Comparison of ENCODE assay signal across 8 cellular contexts in the genomic region with DNA sequence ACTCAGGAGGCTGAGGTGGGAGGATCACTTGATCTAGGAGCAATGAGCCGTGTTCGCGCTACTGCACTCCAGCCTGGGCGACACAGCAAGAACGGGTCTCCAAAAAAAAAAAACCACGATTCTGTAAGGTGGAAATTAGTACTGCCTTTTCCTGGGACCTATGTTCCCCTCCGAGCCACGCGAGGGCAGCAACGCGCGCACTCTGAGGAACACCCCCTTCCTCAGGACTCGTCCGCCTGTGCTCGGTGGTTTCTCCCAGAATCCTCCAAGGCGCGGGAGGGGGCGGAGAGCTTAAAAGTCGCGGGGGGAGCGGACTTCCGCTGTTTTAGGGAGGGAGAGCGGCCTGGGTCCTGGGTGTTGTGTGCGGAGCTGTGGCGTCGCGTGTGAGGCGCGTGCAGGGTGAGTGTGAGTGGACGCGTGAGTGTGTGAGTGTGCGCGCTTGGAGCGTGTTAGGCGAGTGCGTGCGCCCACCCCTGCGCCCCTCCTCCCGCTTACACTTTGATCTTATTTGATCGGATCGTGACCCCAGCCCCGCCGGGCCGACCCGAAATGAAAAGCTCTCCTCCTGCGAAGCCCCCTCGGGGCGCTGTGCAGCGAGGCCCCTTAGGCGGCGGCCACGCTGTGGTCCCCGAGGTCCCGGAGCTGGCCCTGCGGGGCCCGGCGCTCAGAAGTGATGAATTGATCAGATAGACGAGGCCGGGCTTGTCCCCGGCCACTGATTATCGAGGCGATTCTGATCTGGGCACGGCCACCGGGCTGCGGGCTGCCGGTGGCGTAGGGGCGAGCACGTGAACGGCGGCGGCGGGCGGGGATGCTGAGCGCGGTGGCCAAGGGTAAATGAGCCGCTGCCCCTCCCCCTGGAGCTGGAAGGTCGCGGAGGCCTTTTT. TPM values are rescaled to one million over a fixed set of nuclear protein-coding genes. Genes with fewer than 3 reads are reported as not detected.
DNase-seq lines count a peak whose midpoint lies in the region; ATAC-seq and TF ChIP-seq lines count a peak whose summit lies in the region.

No MANE protein-coding gene starts in this region.

- intact Hi-C loops in heart right ventricle (cut with DNase I) = loop anchor here in 7 of 10 donors (1.0 to 10.0 kb wide), 9 partner anchors 10 to 295 kb away; a partner anchor contains a TSS
- intact Hi-C loops in posterior vena cava (cut with DNase I) = no loop called here

- H3K27ac ChIP-seq in adipose tissue (ENCODE audit: low read depth, low read length) = peak overlapping the region; percentile 80
- H3K27ac ChIP-seq in heart right ventricle = peak overlapping the region; percentile 94 to 100 (median 98)

- no peaks in the 10 kb centered on the region for H3K27me3 ChIP-seq in heart right ventricle

- TF ChIP-seq CTCF in GM12873 (IDR thresholded peaks at IDR 0.05; ENCODE audit: insufficient read depth, low read depth, low read length, missing control alignments) (peak; percentile 83), heart right ventricle (IDR thresholded peaks at IDR 0.05) (peak; percentile 76 to 96 (median 90))

- H3K4me3 ChIP-seq in heart right ventricle = peak overlapping the region; percentile 81 to 100 (median 96)

- peaks cover 0 to 31% (median 8%) of the 10 kb centered on the region in 9 donors for H3K36me3 ChIP-seq in heart right ventricle

- 0 to 1% (median 0%) methylated on average over 79 of the region's 79 CpGs for WGBS in adipose tissue, 3 donors
- WGBS in heart right ventricle, 2 donors = 0% methylated on average over 78 to 79 of the region's 79 CpGs

- DNase-seq in NCI-H1417 (lab: John Stamatoyannopoulos, UW) (peak; percentile 96 to 99 (median 97)), SW 1271 (lab: John Stamatoyannopoulos, UW) (peak; percentile 85 to 92), heart right ventricle (peak; percentile 96 to 98), posterior vena cava (ENCODE audit: low spot score) (peak; percentile 99), ureter (ENCODE audit: low spot score) (peak; percentile 99)

- ATAC-seq in HG02759 (IDR thresholded peaks at IDR 0.05; ENCODE audit: unreplicated experiment) (peak; percentile 90), heart right ventricle (peak; percentile 97 to 99 (median 99))

- H3K9me3 ChIP-seq in heart right ventricle = no peaks in the 10 kb centered on the region

- H3K4me1 ChIP-seq in heart right ventricle = peaks cover 0 to 39% (median 23%) of the 10 kb centered on the region in 9 donors

RNA-seq across cellular contexts. Expression of a gene that starts 9.6 kb away (rescaled TPM):
- 10 to 100 TPM; 15.4 to 25.5 (median 18.8) TPM for polyA plus RNA-seq in adipose tissue
- 10 to 100 TPM; 27.5 to 52.9 (median 41.2) TPM for total RNA-seq in heart right ventricle
- 10 to 100 TPM; 12.0 to 17.2 TPM for polyA plus RNA-seq in heart right ventricle
- 10 to 100 TPM; 33.6 to 33.9 TPM for total RNA-seq in posterior vena cava
- 55.1 TPM for total RNA-seq in ureter

RNA-seq across cellular contexts. Expression of a gene that starts 13.8 kb away (rescaled TPM):
- polyA plus RNA-seq in adipose tissue (10 to 100 TPM in 1 of 3 donors, 1 to 10 TPM in 1, under 1 TPM in 1; 0.79 to 71.0 (median 6.1) TPM), heart right ventricle (under 1 TPM; 0.06 to 0.07 TPM)
- total RNA-seq in heart right ventricle (under 1 TPM in 8 of 10 donors, not detected in 2; 0.18 to 0.54 (median 0.35) TPM), posterior vena cava (under 1 TPM; 0.38 to 0.56 TPM), ureter (0.75 TPM)

RNA-seq across cellular contexts. Expression of a gene that starts 24.3 kb away (rescaled TPM):
- polyA plus RNA-seq in adipose tissue (10 to 100 TPM; 12.8 to 51.7 (median 41.7) TPM), heart right ventricle (10 to 100 TPM; 18.4 to 42.4 TPM)
- total RNA-seq in heart right ventricle (10 to 100 TPM; 45.8 to 69.9 (median 59.0) TPM), posterior vena cava (10 to 100 TPM; 63.3 to 99.1 TPM), ureter (27.0 TPM)

RNA-seq across cellular contexts. Expression of a gene that starts 58.2 kb away (rescaled TPM):
- polyA plus RNA-seq in adipose tissue (1 to 10 TPM; 2.5 to 6.3 (median 4.6) TPM), heart right ventricle (1 to 10 TPM; 3.5 to 4.6 TPM)
- total RNA-seq in heart right ventricle (10 to 100 TPM; 10.7 to 20.6 (median 14.4) TPM), posterior vena cava (10 to 100 TPM; 18.6 to 21.2 TPM), ureter (18.8 TPM)

Comparison
In these comparisons a context has a peak if more than half of its experiments do, and no peak if none do; other contexts are left out.
1. Peak in every context shown above with its lines: DNase-seq, ATAC-seq, H3K4me3 ChIP-seq and H3K27ac ChIP-seq.
2. intact Hi-C loops: an anchor here in heart right ventricle (1.0 to 10.0 kb wide); none called in posterior vena cava.